Comparison of ENCODE assay signal across 21 cellular contexts in genomic region chr5:10194083-10194482, GRCh38.
"Had no signal": no experiment of that assay in that cellular context is flagged by ENCODE, and none has a peak within 500 bp of the region (broad histone marks: within the 10 kb centered on the region; RNA-seq: fewer than 3 reads in every experiment).

No MANE protein-coding gene starts in this region.

- H3K36me3 ChIP-seq: esophagus muscularis mucosa, gastrocnemius medialis, ovary, right atrium auricular region, sigmoid colon, transverse colon had no signal

- H3K27me3 ChIP-seq: esophagus muscularis mucosa, gastrocnemius medialis, ovary, right atrium auricular region, sigmoid colon, testis, transverse colon had no signal

- H3K27ac Mint-ChIP-seq: effector memory CD8-positive, alpha-beta T cell; immature natural killer cell; naive thymus-derived CD8-positive, alpha-beta T cell; stimulated activated naive B cell treated with anti-CD40 and anti-IgM and Interleukin-4, amounts not matched to agents 10 μg/mL and 1 μg/mL and 100 μg/mL, for 72 hours; stimulated activated naive CD8-positive, alpha-beta T cell treated with anti-CD3 and anti-CD28 coated beads, Interleukin-15, amount 100 ng/mL, for 72 hours had no signal

- DNase-seq: effector memory CD8-positive, alpha-beta T cell; gastrocnemius medialis; immature natural killer cell; left ventricle myocardium inferior; mucosa of descending colon; naive thymus-derived CD8-positive, alpha-beta T cell; nucleus accumbens; ovary; sigmoid colon; stimulated activated CD4-positive, alpha-beta T cell treated with anti-CD3 and anti-CD28 coated beads, Interleukin-2, amount 100 ng/mL, for 24 hours; stimulated activated CD4-positive, alpha-beta T cell treated with anti-CD3 and anti-CD28 coated beads, Interleukin-4, amount 100 ng/mL, for 4 hours; stimulated activated naive B cell treated with anti-CD40 and anti-IgM and Interleukin-4, amounts not matched to agents 10 μg/mL and 1 μg/mL and 100 μg/mL, for 72 hours; stimulated activated naive CD8-positive, alpha-beta T cell treated with anti-CD3 and anti-CD28 coated beads, Interleukin-15, amount 100 ng/mL, for 72 hours; testis; transverse colon had no signal

- FAIRE-seq: keratinocyte had no signal

- ATAC-seq: effector memory CD8-positive, alpha-beta T cell; gastrocnemius medialis; mucosa of descending colon; naive thymus-derived CD8-positive, alpha-beta T cell; stimulated activated naive B cell treated with anti-CD40 and anti-IgM and Interleukin-4, amounts not matched to agents 10 μg/mL and 1 μg/mL and 100 μg/mL, for 72 hours; stimulated activated naive CD8-positive, alpha-beta T cell treated with anti-CD3 and anti-CD28 coated beads, Interleukin-15, amount 100 ng/mL, for 72 hours had no signal

- H3K4me3 Mint-ChIP-seq: effector memory CD8-positive, alpha-beta T cell; immature natural killer cell; naive thymus-derived CD8-positive, alpha-beta T cell; neural crest cell; stimulated activated naive B cell treated with anti-CD40 and anti-IgM and Interleukin-4, amounts not matched to agents 10 μg/mL and 1 μg/mL and 100 μg/mL, for 72 hours; stimulated activated naive CD8-positive, alpha-beta T cell treated with anti-CD3 and anti-CD28 coated beads, Interleukin-15, amount 100 ng/mL, for 72 hours had no signal

- H3K4me3 ChIP-seq: esophagus muscularis mucosa, gastrocnemius medialis, left ventricle myocardium inferior, mucosa of descending colon, ovary, right atrium auricular region, sigmoid colon, skin epidermis, testis, transverse colon had no signal

- H3K27me3 Mint-ChIP-seq: stimulated activated naive B cell treated with anti-CD40 and anti-IgM and Interleukin-4, amounts not matched to agents 10 μg/mL and 1 μg/mL and 100 μg/mL, for 72 hours; stimulated activated naive CD8-positive, alpha-beta T cell treated with anti-CD3 and anti-CD28 coated beads, Interleukin-15, amount 100 ng/mL, for 72 hours had no signal

- H3K4me1 ChIP-seq: esophagus muscularis mucosa, gastrocnemius medialis, left ventricle myocardium inferior, right atrium auricular region, sigmoid colon, testis, transverse colon had no signal

- H3K9me3 ChIP-seq: gastrocnemius medialis, ovary, testis had no signal

- H3K4me1 Mint-ChIP-seq: immature natural killer cell; naive thymus-derived CD8-positive, alpha-beta T cell; neural crest cell; stimulated activated naive B cell treated with anti-CD40 and anti-IgM and Interleukin-4, amounts not matched to agents 10 μg/mL and 1 μg/mL and 100 μg/mL, for 72 hours; stimulated activated naive CD8-positive, alpha-beta T cell treated with anti-CD3 and anti-CD28 coated beads, Interleukin-15, amount 100 ng/mL, for 72 hours had no signal

- H3K27ac ChIP-seq: epithelial cell of prostate, esophagus muscularis mucosa, gastrocnemius medialis, left ventricle myocardium inferior, ovary, right atrium auricular region, sigmoid colon, skin epidermis, testis, transverse colon had no signal
